Comparison of ENCODE assay signal across 1 cellular context in genomic region chr16:31009894-31010293, GRCh38.
TF ChIP-seq lines count a peak whose summit lies in the region.

No MANE protein-coding gene starts in this region.

TF ChIP-seq in SK-N-SH treated with all-trans-retinoic acid at 6 μM for 48 hours, 23 proteins besides CTCF, POLR2A, EP300 and RAD21:
- TF ChIP-seq CSRNP3 (CRISPR knock-in tag; IDR thresholded peaks at IDR 0.05) (no peak), TOX (CRISPR knock-in tag; IDR thresholded peaks at IDR 0.05; ENCODE audit: borderline replicate concordance) (no peak), CREB5 (CRISPR knock-in tag; IDR thresholded peaks at IDR 0.05; ENCODE audit: low read depth) (no peak), RARB (CRISPR knock-in tag; IDR thresholded peaks at IDR 0.05) (no peak), POU6F1 (CRISPR knock-in tag; IDR thresholded peaks at IDR 0.05; ENCODE audit: borderline replicate concordance, low read depth) (no peak), ZFP3 (CRISPR knock-in tag; IDR thresholded peaks at IDR 0.05) (no peak), TSHZ2 (CRISPR knock-in tag; IDR thresholded peaks at IDR 0.05) (no peak)
TF ChIP-seq in SK-N-SH treated with all-trans-retinoic acid at 6 μM for 48 hours: peak in this region for 0.
